8 cellular contexts compared by ENCODE assay signal in the genomic region with DNA sequence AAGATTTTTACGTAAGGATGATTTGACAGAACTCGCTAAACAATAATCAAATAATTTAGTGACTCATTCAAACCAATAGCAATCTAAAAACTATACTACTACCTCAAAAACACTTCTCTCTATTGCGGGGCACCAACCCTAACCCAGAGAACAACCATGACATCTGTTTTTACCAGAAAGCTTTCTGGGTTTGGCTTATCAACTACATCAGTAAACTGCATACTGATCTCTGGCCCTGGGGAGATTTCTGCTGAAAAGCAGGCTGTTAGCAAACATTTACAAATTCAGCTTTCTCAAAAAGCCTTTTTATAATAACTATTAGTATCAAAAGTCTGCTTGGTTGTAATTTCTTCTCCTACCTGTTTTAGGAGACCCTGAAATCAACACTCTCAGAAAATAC.
"Had no signal": no experiment of that assay in that cellular context is flagged by ENCODE, and none has a peak within 500 bp of the region (broad histone marks: within the 10 kb centered on the region; RNA-seq: fewer than 3 reads in every experiment).

No MANE protein-coding gene starts in this region.

- H3K9me3 Mint-ChIP-seq: IgD-negative memory B cell had no signal

- H3K4me3 Mint-ChIP-seq: HFFc6, IgD-negative memory B cell had no signal

- H3K4me1 ChIP-seq: HAP-1 had no signal

- H3K4me3 ChIP-seq: HAP-1 had no signal

- DNase-seq: GOT3, H7, HFFc6 had no signal

- H3K36me3 Mint-ChIP-seq: IgD-negative memory B cell had no signal

- H3K9me3 ChIP-seq: HAP-1 had no signal

- ATAC-seq: HCT116, HepG2 had no signal

- H3K27ac Mint-ChIP-seq: HFFc6, IgD-negative memory B cell had no signal

- H3K27me3 Mint-ChIP-seq: IgD-negative memory B cell had no signal

- H3K36me3 ChIP-seq: HAP-1 had no signal

- H3K27ac ChIP-seq: HL-60 had no signal
